1 cellular context compared by ENCODE assay signal in the genomic region with DNA sequence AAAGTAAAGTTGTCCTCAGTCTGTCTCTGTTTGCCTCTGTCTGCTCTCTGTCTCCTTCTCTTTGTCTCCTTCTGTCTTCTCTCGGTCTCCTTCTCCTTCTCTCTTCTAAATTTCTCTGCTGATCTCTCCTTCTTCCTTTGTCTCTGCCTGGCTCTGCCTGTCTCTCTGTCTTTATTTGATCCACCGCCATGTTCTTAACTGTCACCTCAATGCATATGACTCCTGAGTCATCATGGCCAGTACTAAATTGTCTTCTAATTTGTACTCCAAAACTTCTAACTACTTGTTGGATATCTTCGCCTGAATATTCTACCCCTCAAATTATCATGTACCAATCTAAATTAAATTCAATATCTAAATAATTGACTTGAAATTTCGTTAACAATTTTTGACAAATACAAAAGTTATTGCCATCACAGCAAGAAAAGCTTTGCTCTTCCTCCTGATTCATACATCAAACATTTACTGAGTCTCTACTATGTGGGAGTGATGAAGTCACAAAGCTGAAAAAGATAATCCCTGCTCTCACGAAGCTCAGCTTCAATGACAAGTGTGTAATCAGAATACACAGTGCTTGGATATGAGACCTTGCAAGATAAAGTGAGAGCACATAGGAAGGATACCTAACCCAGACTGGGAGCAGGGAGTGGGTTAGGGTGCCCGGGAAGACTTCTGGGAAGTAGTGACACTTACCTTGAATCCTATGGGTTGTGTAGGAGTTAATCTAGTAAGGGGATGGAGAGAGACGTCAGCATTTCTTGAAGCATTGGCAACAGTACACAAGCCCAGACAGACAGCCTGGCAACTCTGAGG.
A peak's percentile ranks its signal among the peaks of the same experiment; 100 is the strongest.
TF ChIP-seq lines count a peak whose summit lies in the region.

No MANE protein-coding gene starts in this region.

TF ChIP-seq in K562, 482 proteins besides CTCF, POLR2A, EP300 and RAD21 (continued from another document):
- TF ChIP-seq ZBTB40 (IDR thresholded peaks at IDR 0.05) (no peak), ZBTB40 (CRISPR knock-in tag; IDR thresholded peaks at IDR 0.05) (no peak), HOXB6 (CRISPR knock-in tag; IDR thresholded peaks at IDR 0.05; ENCODE audit: borderline replicate concordance) (no peak), HMBOX1 (IDR thresholded peaks at IDR 0.05) (0 out of 2 replicates have a peak, but pooled peaks have one; percentile 31), ZNF589 (CRISPR knock-in tag; IDR thresholded peaks at IDR 0.05; ENCODE audit: low read depth) (peak; percentile 31; the same call in 1 of the 2 replicates), CTBP1 (IDR thresholded peaks at IDR 0.05; ENCODE audit: borderline replicate concordance) (0 out of 2 replicates have a peak, but pooled peaks have one; percentile 17), ELF1 (tag; IDR thresholded peaks at IDR 0.05) (no peak), CBFA2T3 (IDR thresholded peaks at IDR 0.05) (peak; percentile 47), RCOR1 (IDR thresholded peaks at IDR 0.05; ENCODE audit: borderline replicate concordance in 1 of 2, low read depth in 2 of 2, low read length in 2 of 2) (peak in 1 of 2 experiments; percentile 52; a peak in 1 of 4 replicates)
- TF ChIP-seq, protein P1, sequence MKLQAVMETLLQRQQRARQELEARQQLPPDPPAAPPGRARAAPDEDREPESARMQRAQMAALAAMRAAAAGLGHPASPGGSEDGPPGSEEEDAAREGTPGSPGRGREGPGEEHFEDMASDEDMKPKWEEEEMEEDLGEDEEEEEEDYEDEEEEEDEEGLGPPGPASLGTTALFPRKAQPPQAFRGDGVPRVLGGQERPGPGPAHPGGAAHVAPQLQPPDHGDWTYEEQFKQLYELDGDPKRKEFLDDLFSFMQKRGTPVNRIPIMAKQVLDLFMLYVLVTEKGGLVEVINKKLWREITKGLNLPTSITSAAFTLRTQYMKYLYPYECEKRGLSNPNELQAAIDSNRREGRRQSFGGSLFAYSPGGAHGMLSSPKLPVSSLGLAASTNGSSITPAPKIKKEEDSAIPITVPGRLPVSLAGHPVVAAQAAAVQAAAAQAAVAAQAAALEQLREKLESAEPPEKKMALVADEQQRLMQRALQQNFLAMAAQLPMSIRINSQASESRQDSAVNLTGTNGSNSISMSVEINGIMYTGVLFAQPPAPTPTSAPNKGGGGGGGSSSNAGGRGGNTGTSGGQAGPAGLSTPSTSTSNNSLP (IDR thresholded peaks at IDR 0.05; ENCODE audit: borderline replicate concordance, low read depth, low read length): peak; percentile 18; the same call in 1 of the 2 replicates
